Comparison of ENCODE assay signal across 8 cellular contexts in the genomic region with DNA sequence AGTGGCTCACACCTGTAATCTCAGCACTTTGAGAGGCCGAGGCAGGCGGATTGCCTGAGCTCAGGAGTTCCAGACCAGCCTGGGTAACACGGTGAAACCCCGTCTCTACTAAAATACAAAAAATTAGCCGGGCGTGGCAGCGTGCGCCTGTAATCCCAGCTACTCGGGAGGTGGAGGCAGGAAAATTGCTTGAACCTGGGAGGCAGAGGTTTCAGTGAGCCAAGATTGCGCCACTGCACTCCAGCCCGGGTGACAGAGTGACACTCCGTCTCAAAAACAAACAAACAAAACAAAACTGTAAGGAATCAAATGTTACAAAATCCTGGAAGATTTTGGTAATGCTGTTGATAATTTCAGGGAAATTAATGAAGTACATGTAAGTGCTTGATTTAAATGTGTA. TPM values are rescaled to one million over a fixed set of nuclear protein-coding genes. Genes with fewer than 3 reads are reported as not detected.
DNase-seq lines count a peak whose midpoint lies in the region; ATAC-seq and TF ChIP-seq lines count a peak whose summit lies in the region.
"Not testable (repeated sequence)": the region's sequence is repeated elsewhere in the genome, so short reads cannot be mapped to it uniquely, and the experiment has no call there.

No MANE protein-coding gene starts in this region.

- TF ChIP-seq POLR2A in NB4 (IDR thresholded peaks at IDR 0.05; ENCODE audit: extremely low read depth, insufficient read length): not testable (repeated sequence)

- H3K27me3 ChIP-seq in A673 (replicated peaks; ENCODE audit: insufficient read depth, low read depth, low read length, poor library complexity); cardiac muscle cell; mononuclear cell (ENCODE audit: insufficient read depth, low read length): not testable (repeated sequence)

- H3K4me1 ChIP-seq in A673 (ENCODE audit: insufficient read depth, low read length, poor library complexity, severe bottlenecking); cardiac muscle cell (ENCODE audit: low read depth): not testable (repeated sequence)
- peaks cover 27% of the 10 kb centered on the region for H3K4me1 ChIP-seq in mononuclear cell (ENCODE audit: insufficient read depth, low read length)

- peaks cover 35% of the 10 kb centered on the region for H3K4me1 Mint-ChIP-seq in activated CD4-positive, alpha-beta memory T cell treated with anti-CD3 and anti-CD28 coated beads, Interleukin-2, amount 10 ng/mL, durations not matched to agents 7 days and 5 days

- not testable (repeated sequence) for DNase-seq in A673 (ENCODE audit: low spot score); NB4 (ENCODE audit: low read depth); activated CD4-positive, alpha-beta memory T cell treated with anti-CD3 and anti-CD28 coated beads, Interleukin-2, amount 10 ng/mL, durations not matched to agents 7 days and 5 days; cardiac fibroblast (ENCODE audit: low read depth in 2 of 2); cardiac muscle cell (ENCODE audit: low read depth in 1 of 2, low spot score in 1 of 2); skeletal muscle cell (ENCODE audit: low read depth)

- POLR2A ChIA-PET in A673 (lab: Charles Lee; ENCODE audit: low non-redundant PET): interaction anchor here (0.5 to 0.6 kb wide), 2 partner anchors 8 to 860 kb away, joined by 4 to 5 read pairs; a partner anchor contains a TSS
- POLR2A ChIA-PET in activated CD4-positive, alpha-beta memory T cell treated with anti-CD3 and anti-CD28 coated beads, Interleukin-2, amount 10 ng/mL, durations not matched to agents 7 days and 5 days (lab: Charles Lee): interaction anchor here (0.8 to 3.4 kb wide), 9 partner anchors 8 to 346 kb away, joined by 3 to 22 read pairs (median 3); a partner anchor contains a TSS

- CTCF ChIA-PET in A673 (lab: Charles Lee): interaction anchor here (0.6 to 1.4 kb wide), 3 partner anchors 14 to 24 kb away, joined by 3 read pairs; a partner anchor contains a TSS
- CTCF ChIA-PET in activated CD4-positive, alpha-beta memory T cell treated with anti-CD3 and anti-CD28 coated beads, Interleukin-2, amount 10 ng/mL, durations not matched to agents 7 days and 5 days (lab: Charles Lee): interaction anchor here (1.6 to 2.8 kb wide), 3 partner anchors 15 to 60 kb away, joined by 3 to 15 read pairs (median 7); a partner anchor contains a TSS

- H3K36me3 Mint-ChIP-seq in activated CD4-positive, alpha-beta memory T cell treated with anti-CD3 and anti-CD28 coated beads, Interleukin-2, amount 10 ng/mL, durations not matched to agents 7 days and 5 days (ENCODE audit: low read depth): peaks cover 26% of the 10 kb centered on the region

- not testable (repeated sequence) for BruUV-seq in A673 (replicated peaks; lab: Mats Ljungman, UMichigan)

- not testable (repeated sequence) for H3K9me3 Mint-ChIP-seq in activated CD4-positive, alpha-beta memory T cell treated with anti-CD3 and anti-CD28 coated beads, Interleukin-2, amount 10 ng/mL, durations not matched to agents 7 days and 5 days

- not testable (repeated sequence) for H3K27me3 Mint-ChIP-seq in activated CD4-positive, alpha-beta memory T cell treated with anti-CD3 and anti-CD28 coated beads, Interleukin-2, amount 10 ng/mL, durations not matched to agents 7 days and 5 days

- H3K27ac Mint-ChIP-seq in activated CD4-positive, alpha-beta memory T cell treated with anti-CD3 and anti-CD28 coated beads, Interleukin-2, amount 10 ng/mL, durations not matched to agents 7 days and 5 days: not testable (repeated sequence)

- H3K9me3 ChIP-seq in A673 (ENCODE audit: low read depth, low read length, poor library complexity, severe bottlenecking); cardiac muscle cell (ENCODE audit: low read depth); mononuclear cell (ENCODE audit: low read depth, low read length): not testable (repeated sequence)

- ATAC-seq in GM19025 (IDR thresholded peaks at IDR 0.05; ENCODE audit: low read depth, unreplicated experiment): peak; percentile 4

- intact Hi-C loops in A673 (cut with micrococcal nuclease; ENCODE audit: unreplicated experiment): not testable (repeated sequence)

- H3K36me3 ChIP-seq in A673 (ENCODE audit: insufficient read depth, low read length, poor library complexity, severe bottlenecking); cardiac muscle cell: not testable (repeated sequence)

- H3K27ac ChIP-seq in A673 (ENCODE audit: low read depth, low read length, poor library complexity, severe bottlenecking); cardiac muscle cell: not testable (repeated sequence)

- not testable (repeated sequence) for TF ChIP-seq CTCF in A673 (conservative IDR thresholded peaks at IDR 0.05; ENCODE audit: low read depth, low read length); NB4 (IDR thresholded peaks at IDR 0.05; ENCODE audit: low read depth, low read length); cardiac fibroblast (IDR thresholded peaks at IDR 0.05; ENCODE audit: low read depth, low read length); cardiac muscle cell (IDR thresholded peaks at IDR 0.05; ENCODE audit: low read depth, low read length)

- peak overlapping the region; percentile 89 for H3K4me3 ChIP-seq in A673 (ENCODE audit: low read depth, low read length, poor library complexity, severe bottlenecking)
- H3K4me3 ChIP-seq in NB4 (ENCODE audit: low read depth, low read length): peak overlapping the region; percentile 74
- peak overlapping the region; percentile 65 to 67 for H3K4me3 ChIP-seq in cardiac fibroblast (replicated peaks in 1 of 2; ENCODE audit: low read depth in 2 of 2, low read length in 2 of 2)
- peak overlapping the region; percentile 53 for H3K4me3 ChIP-seq in cardiac muscle cell
- peak overlapping the region; percentile 50 for H3K4me3 ChIP-seq in mononuclear cell (ENCODE audit: low read length)
- H3K4me3 ChIP-seq in skeletal muscle cell (ENCODE audit: low read depth, low read length): peak overlapping the region; percentile 66

- H3K4me3 Mint-ChIP-seq in activated CD4-positive, alpha-beta memory T cell treated with anti-CD3 and anti-CD28 coated beads, Interleukin-2, amount 10 ng/mL, durations not matched to agents 7 days and 5 days: peak overlapping the region; percentile 92

RNA-seq across cellular contexts. Expression of a gene that starts 5.2 kb away (rescaled TPM):
- total RNA-seq in A673 (2021) (15.2 and 18.2 TPM in 2 replicates), cardiac muscle cell (75.0 and 138 TPM in 2 replicates), mononuclear cell (17.7 TPM)
- total RNA-seq in activated CD4-positive, alpha-beta memory T cell treated with anti-CD3 and anti-CD28 coated beads, Interleukin-2, amount 10 ng/mL, durations not matched to agents 7 days and 5 days: 1 to 10 TPM; 8.5 to 9.9 TPM
- polyA plus RNA-seq in cardiac muscle cell: 45.9 and 56.5 TPM in 2 replicates

RNA-seq across cellular contexts. Expression of a gene that starts 14.5 kb away (rescaled TPM):
- 2.6 and 3.4 TPM in 2 replicates for total RNA-seq in A673 (2021)
- total RNA-seq in activated CD4-positive, alpha-beta memory T cell treated with anti-CD3 and anti-CD28 coated beads, Interleukin-2, amount 10 ng/mL, durations not matched to agents 7 days and 5 days: 1 to 10 TPM; 1.1 to 1.2 TPM
- 5.9 and 7.6 TPM in 2 replicates for total RNA-seq in cardiac muscle cell
- polyA plus RNA-seq in cardiac muscle cell: 5.8 and 6.8 TPM in 2 replicates
- total RNA-seq in mononuclear cell: 0.31 TPM

RNA-seq across cellular contexts. Expression of a gene that starts 21.3 kb away (rescaled TPM):
- total RNA-seq in A673 (2021) (3.2 and 4.2 TPM in 2 replicates), cardiac muscle cell (2.4 and 2.5 TPM in 2 replicates), mononuclear cell (0.52 TPM)
- total RNA-seq in activated CD4-positive, alpha-beta memory T cell treated with anti-CD3 and anti-CD28 coated beads, Interleukin-2, amount 10 ng/mL, durations not matched to agents 7 days and 5 days: 1 to 10 TPM; 5.4 to 5.7 TPM
- polyA plus RNA-seq in cardiac muscle cell: 3.7 and 4.2 TPM in 2 replicates

RNA-seq across cellular contexts. Expression of a gene that starts 32.8 kb away (rescaled TPM):
- 1.3 and 1.8 TPM in 2 replicates for total RNA-seq in A673 (2021)
- total RNA-seq in activated CD4-positive, alpha-beta memory T cell treated with anti-CD3 and anti-CD28 coated beads, Interleukin-2, amount 10 ng/mL, durations not matched to agents 7 days and 5 days: 1 to 10 TPM; 1.7 TPM
- 9.1 and 12.6 TPM in 2 replicates for total RNA-seq in cardiac muscle cell
- 7.6 and 8.9 TPM in 2 replicates for polyA plus RNA-seq in cardiac muscle cell
- total RNA-seq in mononuclear cell: 0.84 TPM

RNA-seq across cellular contexts. Expression of a gene that starts 39.0 kb away (rescaled TPM):
- total RNA-seq in A673 (2021) (1,249 and 1,257 TPM in 2 replicates), cardiac muscle cell (1,551 and 1,738 TPM in 2 replicates), mononuclear cell (1,513 TPM)
- 100 to 1,000 TPM; 785 to 801 TPM for total RNA-seq in activated CD4-positive, alpha-beta memory T cell treated with anti-CD3 and anti-CD28 coated beads, Interleukin-2, amount 10 ng/mL, durations not matched to agents 7 days and 5 days
- polyA plus RNA-seq in cardiac muscle cell: 643 and 656 TPM in 2 replicates
